Comparison of ENCODE assay signal across 1 cellular context in the genomic region with DNA sequence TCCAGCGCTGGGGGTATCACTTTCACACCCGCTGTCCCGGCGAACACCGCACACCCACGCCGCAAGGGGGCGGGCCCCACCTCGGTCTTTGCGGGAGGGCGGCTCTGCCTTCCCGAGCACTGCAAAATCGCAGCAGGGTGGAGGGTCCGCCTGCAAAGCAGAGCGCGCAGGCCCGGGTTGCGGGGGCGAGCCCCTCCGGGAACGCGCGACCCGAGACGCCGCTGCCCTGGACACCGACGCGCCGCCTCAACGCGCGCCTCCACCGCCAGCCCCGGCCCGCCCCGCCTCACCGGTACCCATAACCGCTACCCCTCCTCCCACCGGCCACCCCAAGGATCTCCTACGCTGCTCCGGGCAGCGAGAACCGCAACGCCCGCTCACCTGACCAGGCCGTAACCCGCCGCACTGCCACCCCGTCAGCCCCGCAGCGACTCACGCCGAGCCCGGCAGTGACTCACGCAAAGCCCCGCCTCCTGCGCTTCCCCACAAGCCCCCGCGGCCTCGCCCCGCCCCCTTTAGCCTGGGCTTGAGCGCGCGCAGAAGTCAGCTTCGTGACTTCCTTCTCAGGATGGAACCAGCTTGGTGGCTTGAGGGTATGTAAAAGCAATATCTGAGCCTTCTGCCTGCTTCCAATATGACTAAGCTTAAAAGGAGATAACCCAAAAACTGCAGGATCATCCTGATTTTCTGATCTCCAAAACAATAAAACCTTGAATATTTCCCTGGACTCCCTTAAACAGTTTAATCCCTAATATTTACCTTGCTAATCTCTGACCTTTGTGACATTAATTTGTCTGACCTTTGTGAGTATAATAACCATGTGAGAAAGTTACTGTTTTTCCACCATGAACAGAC.
TF ChIP-seq lines count a peak whose summit lies in the region.

A gene with protein sequence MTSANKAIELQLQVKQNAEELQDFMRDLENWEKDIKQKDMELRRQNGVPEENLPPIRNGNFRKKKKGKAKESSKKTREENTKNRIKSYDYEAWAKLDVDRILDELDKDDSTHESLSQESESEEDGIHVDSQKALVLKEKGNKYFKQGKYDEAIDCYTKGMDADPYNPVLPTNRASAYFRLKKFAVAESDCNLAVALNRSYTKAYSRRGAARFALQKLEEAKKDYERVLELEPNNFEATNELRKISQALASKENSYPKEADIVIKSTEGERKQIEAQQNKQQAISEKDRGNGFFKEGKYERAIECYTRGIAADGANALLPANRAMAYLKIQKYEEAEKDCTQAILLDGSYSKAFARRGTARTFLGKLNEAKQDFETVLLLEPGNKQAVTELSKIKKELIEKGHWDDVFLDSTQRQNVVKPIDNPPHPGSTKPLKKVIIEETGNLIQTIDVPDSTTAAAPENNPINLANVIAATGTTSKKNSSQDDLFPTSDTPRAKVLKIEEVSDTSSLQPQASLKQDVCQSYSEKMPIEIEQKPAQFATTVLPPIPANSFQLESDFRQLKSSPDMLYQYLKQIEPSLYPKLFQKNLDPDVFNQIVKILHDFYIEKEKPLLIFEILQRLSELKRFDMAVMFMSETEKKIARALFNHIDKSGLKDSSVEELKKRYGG (minus strand): TSS at position 460 of the 855 bp plus-strand sequence. CDS start 3,190 bp downstream, outside the sequence.

TF ChIP-seq in HCT116, 20 proteins besides CTCF, POLR2A, EP300 and RAD21 (continued from another document):
- TF ChIP-seq SRF (IDR thresholded peaks at IDR 0.05; ENCODE audit: low read depth) (no peak), EGR1 (IDR thresholded peaks at IDR 0.05; ENCODE audit: low read depth) (peak; percentile 71), TCF7L2 (IDR thresholded peaks at IDR 0.05; ENCODE audit: borderline replicate concordance, extremely low read depth, insufficient read depth, insufficient read length) (no peak), SP1 (IDR thresholded peaks at IDR 0.05; ENCODE audit: low read depth) (peak; percentile 65), FOSL1 (IDR thresholded peaks at IDR 0.05; ENCODE audit: low read depth) (peak; percentile 49), YY1 (IDR thresholded peaks at IDR 0.05; ENCODE audit: extremely low read depth, insufficient replicate concordance, low read depth, low read length) (peak; percentile 42), EZH2 (IDR thresholded peaks at IDR 0.05) (no peak), POLR2AphosphoS5 (IDR thresholded peaks at IDR 0.05; ENCODE audit: low read depth, low read length) (peak; percentile 95), SIN3A (IDR thresholded peaks at IDR 0.05; ENCODE audit: low read depth) (peak; percentile 68), ELF1 (IDR thresholded peaks at IDR 0.05; ENCODE audit: borderline replicate concordance, low read depth) (no peak)
- TF ChIP-seq, protein P1, sequence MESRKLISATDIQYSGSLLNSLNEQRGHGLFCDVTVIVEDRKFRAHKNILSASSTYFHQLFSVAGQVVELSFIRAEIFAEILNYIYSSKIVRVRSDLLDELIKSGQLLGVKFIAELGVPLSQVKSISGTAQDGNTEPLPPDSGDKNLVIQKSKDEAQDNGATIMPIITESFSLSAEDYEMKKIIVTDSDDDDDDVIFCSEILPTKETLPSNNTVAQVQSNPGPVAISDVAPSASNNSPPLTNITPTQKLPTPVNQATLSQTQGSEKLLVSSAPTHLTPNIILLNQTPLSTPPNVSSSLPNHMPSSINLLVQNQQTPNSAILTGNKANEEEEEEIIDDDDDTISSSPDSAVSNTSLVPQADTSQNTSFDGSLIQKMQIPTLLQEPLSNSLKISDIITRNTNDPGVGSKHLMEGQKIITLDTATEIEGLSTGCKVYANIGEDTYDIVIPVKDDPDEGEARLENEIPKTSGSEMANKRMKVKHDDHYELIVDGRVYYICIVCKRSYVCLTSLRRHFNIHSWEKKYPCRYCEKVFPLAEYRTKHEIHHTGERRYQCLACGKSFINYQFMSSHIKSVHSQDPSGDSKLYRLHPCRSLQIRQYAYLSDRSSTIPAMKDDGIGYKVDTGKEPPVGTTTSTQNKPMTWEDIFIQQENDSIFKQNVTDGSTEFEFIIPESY (IDR thresholded peaks at IDR 0.05; ENCODE audit: extremely low read depth, insufficient replicate concordance, low read length): no peak
- TF ChIP-seq, protein P2, sequence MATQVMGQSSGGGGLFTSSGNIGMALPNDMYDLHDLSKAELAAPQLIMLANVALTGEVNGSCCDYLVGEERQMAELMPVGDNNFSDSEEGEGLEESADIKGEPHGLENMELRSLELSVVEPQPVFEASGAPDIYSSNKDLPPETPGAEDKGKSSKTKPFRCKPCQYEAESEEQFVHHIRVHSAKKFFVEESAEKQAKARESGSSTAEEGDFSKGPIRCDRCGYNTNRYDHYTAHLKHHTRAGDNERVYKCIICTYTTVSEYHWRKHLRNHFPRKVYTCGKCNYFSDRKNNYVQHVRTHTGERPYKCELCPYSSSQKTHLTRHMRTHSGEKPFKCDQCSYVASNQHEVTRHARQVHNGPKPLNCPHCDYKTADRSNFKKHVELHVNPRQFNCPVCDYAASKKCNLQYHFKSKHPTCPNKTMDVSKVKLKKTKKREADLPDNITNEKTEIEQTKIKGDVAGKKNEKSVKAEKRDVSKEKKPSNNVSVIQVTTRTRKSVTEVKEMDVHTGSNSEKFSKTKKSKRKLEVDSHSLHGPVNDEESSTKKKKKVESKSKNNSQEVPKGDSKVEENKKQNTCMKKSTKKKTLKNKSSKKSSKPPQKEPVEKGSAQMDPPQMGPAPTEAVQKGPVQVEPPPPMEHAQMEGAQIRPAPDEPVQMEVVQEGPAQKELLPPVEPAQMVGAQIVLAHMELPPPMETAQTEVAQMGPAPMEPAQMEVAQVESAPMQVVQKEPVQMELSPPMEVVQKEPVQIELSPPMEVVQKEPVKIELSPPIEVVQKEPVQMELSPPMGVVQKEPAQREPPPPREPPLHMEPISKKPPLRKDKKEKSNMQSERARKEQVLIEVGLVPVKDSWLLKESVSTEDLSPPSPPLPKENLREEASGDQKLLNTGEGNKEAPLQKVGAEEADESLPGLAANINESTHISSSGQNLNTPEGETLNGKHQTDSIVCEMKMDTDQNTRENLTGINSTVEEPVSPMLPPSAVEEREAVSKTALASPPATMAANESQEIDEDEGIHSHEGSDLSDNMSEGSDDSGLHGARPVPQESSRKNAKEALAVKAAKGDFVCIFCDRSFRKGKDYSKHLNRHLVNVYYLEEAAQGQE (IDR thresholded peaks at IDR 0.05; ENCODE audit: low read depth): no peak
- TF ChIP-seq, protein P3, sequence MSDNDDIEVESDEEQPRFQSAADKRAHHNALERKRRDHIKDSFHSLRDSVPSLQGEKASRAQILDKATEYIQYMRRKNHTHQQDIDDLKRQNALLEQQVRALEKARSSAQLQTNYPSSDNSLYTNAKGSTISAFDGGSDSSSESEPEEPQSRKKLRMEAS (IDR thresholded peaks at IDR 0.05): peak; percentile 74
